In genomic region chr17:7884581-7885356, GRCh38 we compare ENCODE assay signal across 8 cellular contexts. TPM values are rescaled to one million over a fixed set of nuclear protein-coding genes. Genes with fewer than 3 reads are reported as not detected.
A peak's percentile ranks its signal among the peaks of the same experiment; 100 is the strongest.
DNase-seq lines count a peak whose midpoint lies in the region; ATAC-seq and TF ChIP-seq lines count a peak whose summit lies in the region.

No MANE protein-coding gene starts in this region.

- DNase-seq in A673 (ENCODE audit: low spot score) = peak; percentile 15
- no peak for DNase-seq in HFF-Myc (ENCODE audit: extremely low read depth, low read depth)
- peak; percentile 33 for DNase-seq in activated CD4-positive, alpha-beta T cell treated with anti-CD3 and anti-CD28 coated beads, Interleukin-2, amount 50 U/mL, for 1 hour
- peak; percentile 26 to 43 (median 27) for DNase-seq in effector memory CD4-positive, alpha-beta T cell
- DNase-seq in NCI-H2171 treated with DMSO at 0.1 percent for 48 hours (lab: John Stamatoyannopoulos, UW) = no peak

- H3K36me3 ChIP-seq in A673 (ENCODE audit: insufficient read depth, low read length, poor library complexity, severe bottlenecking) (peaks cover 9% of the 10 kb centered on the region), neuron (ENCODE audit: insufficient read depth, low read length) (peaks cover 25% of the 10 kb centered on the region)
- H3K36me3 ChIP-seq in effector memory CD4-positive, alpha-beta T cell (ENCODE audit: control insufficient read depth, insufficient read depth, low read length) = no peaks in the 10 kb centered on the region

- BruUV-seq in A673 (replicated peaks; lab: Mats Ljungman, UMichigan) = no TSS peak

- peak overlapping the region; percentile 87 for H3K4me3 ChIP-seq in A673 (ENCODE audit: low read depth, low read length, poor library complexity, severe bottlenecking)
- peak overlapping the region; percentile 78 for H3K4me3 ChIP-seq in HFF-Myc (replicated peaks; ENCODE audit: low read depth, low read length)
- H3K4me3 ChIP-seq in effector memory CD4-positive, alpha-beta T cell (ENCODE audit: insufficient read depth, low read depth, low read length, poor library complexity, severe bottlenecking) = no peak overlapping the region
- peak overlapping the region; percentile 55 for H3K4me3 ChIP-seq in neuron (ENCODE audit: low read length)

- H3K27ac ChIP-seq in A673 (ENCODE audit: low read depth, low read length, poor library complexity, severe bottlenecking) = peak overlapping the region; percentile 96
- peak overlapping the region; percentile 87 for H3K27ac ChIP-seq in effector memory CD4-positive, alpha-beta T cell (ENCODE audit: insufficient read depth, low read length, poor library complexity, severe bottlenecking)

- intact Hi-C loops in A673 (cut with micrococcal nuclease; ENCODE audit: unreplicated experiment) = loop anchor here (5.0 kb wide), 3 partner anchors 48 to 338 kb away; partner anchors contain the start of genes CNTROB, MPDU1 and TRAPPC1

- H3K27me3 ChIP-seq in A673 (replicated peaks; ENCODE audit: insufficient read depth, low read depth, low read length, poor library complexity) = no peaks in the 10 kb centered on the region
- H3K27me3 ChIP-seq in effector memory CD4-positive, alpha-beta T cell (replicated peaks; ENCODE audit: control insufficient read depth, insufficient read depth, low read length, poor library complexity, severe bottlenecking) = no peaks in the 10 kb centered on the region
- no peaks in the 10 kb centered on the region for H3K27me3 ChIP-seq in neuron (ENCODE audit: insufficient read depth, low read length)

- H3K4me1 ChIP-seq in A673 (ENCODE audit: insufficient read depth, low read length, poor library complexity, severe bottlenecking) (peaks cover 46% of the 10 kb centered on the region), neuron (ENCODE audit: insufficient read depth, low read length) (peaks cover 52% of the 10 kb centered on the region)
- H3K4me1 ChIP-seq in effector memory CD4-positive, alpha-beta T cell (ENCODE audit: control insufficient read depth, insufficient read depth, low read length, poor library complexity, severe bottlenecking) = peaks cover 20% of the 10 kb centered on the region

- CTCF ChIA-PET in A673 (lab: Charles Lee) = interaction anchor here (0.6 to 0.7 kb wide), 2 partner anchors 102 to 525 kb away, joined by 3 read pairs; no protein-coding TSS in a partner anchor

- H2AFZ ChIP-seq in neuron (ENCODE audit: low read depth, low read length) = no peak overlapping the region

- TF ChIP-seq CTCF in A673 (conservative IDR thresholded peaks at IDR 0.05; ENCODE audit: low read depth, low read length) = no peak
- no peak for TF ChIP-seq CTCF in HFF-Myc (IDR thresholded peaks at IDR 0.05; ENCODE audit: low read depth, low read length, missing control alignments)

- ATAC-seq in HG02870 (IDR thresholded peaks at IDR 0.05; ENCODE audit: unreplicated experiment) (no peak), esophagus mucosa (no peak)

- no peaks in the 10 kb centered on the region for H3K9me3 ChIP-seq in A673 (ENCODE audit: low read depth, low read length, poor library complexity, severe bottlenecking)
- H3K9me3 ChIP-seq in effector memory CD4-positive, alpha-beta T cell (ENCODE audit: control insufficient read depth, low read length) = no peaks in the 10 kb centered on the region
- H3K9me3 ChIP-seq in neuron (ENCODE audit: low read length) = no peaks in the 10 kb centered on the region

- POLR2A ChIA-PET in A673 (lab: Charles Lee; ENCODE audit: low non-redundant PET) = no interaction called here

RNA-seq across cellular contexts. Expression of gene CHD3, which starts 3.8 kb away (rescaled TPM):
- total RNA-seq in A673 (2021) (249 and 264 TPM in 2 replicates), esophagus mucosa (50.7 TPM)

RNA-seq across cellular contexts. Expression of gene CYB5D1, which starts 27.0 kb away (rescaled TPM):
- 16.9 and 18.7 TPM in 2 replicates for total RNA-seq in A673 (2021)
- total RNA-seq in esophagus mucosa = 7.6 TPM

RNA-seq across cellular contexts. Expression of gene NAA38, which starts 27.4 kb away (rescaled TPM):
- total RNA-seq in A673 (2021) (64.3 and 67.7 TPM in 2 replicates), esophagus mucosa (93.3 TPM)

RNA-seq across cellular contexts. Expression of gene TMEM88, which starts 29.9 kb away (rescaled TPM):
- total RNA-seq in A673 (2021) (1.7 and 3.0 TPM in 2 replicates), esophagus mucosa (1.7 TPM)

RNA-seq across cellular contexts. Expression of gene RNF227, which starts 31.3 kb away (rescaled TPM):
- total RNA-seq in A673 (2021) (0.83 and 1.1 TPM in 2 replicates), esophagus mucosa (2.4 TPM)

Comparison
In these comparisons a context has a peak if more than half of its experiments do, and no peak if none do; other contexts are left out.
1. DNase-seq: peak in A673 (single experiment), activated CD4-positive, alpha-beta T cell treated with anti-CD3 and anti-CD28 coated beads, Interleukin-2, amount 50 U/mL, for 1 hour (single experiment) and effector memory CD4-positive, alpha-beta T cell (3 of 3); none in HFF-Myc (single experiment) and NCI-H2171 treated with DMSO at 0.1 percent for 48 hours (single experiment).